Comparison of ENCODE assay signal across 11 cellular contexts in genomic region chr10:89478085-89478738, GRCh38. TPM values are rescaled to one million over a fixed set of nuclear protein-coding genes. Genes with fewer than 3 reads are reported as not detected.
DNase-seq lines count a peak whose midpoint lies in the region; ATAC-seq, FAIRE-seq and TF ChIP-seq lines count a peak whose summit lies in the region.
"Had no signal": no experiment of that assay in that cellular context is flagged by ENCODE, and none has a peak within 500 bp of the region (broad histone marks: within the 10 kb centered on the region; RNA-seq: fewer than 3 reads in every experiment).

No MANE protein-coding gene starts in this region.

- TF ChIP-seq CTCF in Loucy (conservative IDR thresholded peaks at IDR 0.05; ENCODE audit: low read length) = no peak; the same call in 1 of the 2 replicates
- peak; percentile 63 for TF ChIP-seq CTCF in endodermal cell (conservative IDR thresholded peaks at IDR 0.05)

- H4K20me1 ChIP-seq in Loucy (ENCODE audit: insufficient read depth, low read length, poor library complexity, severe bottlenecking) = no peaks in the 10 kb centered on the region

- H3K4me3 ChIP-seq in Loucy (ENCODE audit: low read length, poor library complexity, severe bottlenecking) = no peak overlapping the region
- H3K4me3 ChIP-seq in endodermal cell (ENCODE audit: low read length) = no peak overlapping the region

- no peaks in the 10 kb centered on the region for H3F3A ChIP-seq in Loucy (ENCODE audit: low read depth)

- FAIRE-seq in GM12892 (lab: Jason Lieb, UNC) = peak; percentile 80
- FAIRE-seq: endometrium had no signal

- no peak overlapping the region for H3K4me2 ChIP-seq in Loucy (ENCODE audit: low read depth, low read length, poor library complexity, severe bottlenecking)

- H3K27ac Mint-ChIP-seq in endodermal cell = no peak overlapping the region
- no peak overlapping the region for H3K27ac Mint-ChIP-seq in activated naive CD4-positive, alpha-beta T cell treated with anti-CD3 and anti-CD28 coated beads for 36 hours
- H3K27ac Mint-ChIP-seq: activated T-cell treated with anti-CD3 and anti-CD28 coated beads, Interleukin-2, amount 50 U/mL, for 72 hours had no signal

- H3K36me3 ChIP-seq in Loucy (ENCODE audit: insufficient read depth, low read length) (no peaks in the 10 kb centered on the region), endodermal cell (ENCODE audit: control insufficient read depth, insufficient read depth, low read length) (no peaks in the 10 kb centered on the region)

- H3K27me3 ChIP-seq in Loucy (ENCODE audit: insufficient read depth, low read length, poor library complexity, severe bottlenecking) (no peaks in the 10 kb centered on the region), endodermal cell (ENCODE audit: control insufficient read depth, insufficient read depth, low read length, poor library complexity, severe bottlenecking) (no peaks in the 10 kb centered on the region)

- no peaks in the 10 kb centered on the region for H3K9me3 ChIP-seq in Loucy (ENCODE audit: insufficient read depth, low read depth, low read length)
- H3K9me3 ChIP-seq in endodermal cell (ENCODE audit: control insufficient read depth, low read length) = no peaks in the 10 kb centered on the region

- H3K9me3 Mint-ChIP-seq in endodermal cell = peaks cover 4% of the 10 kb centered on the region
- H3K9me3 Mint-ChIP-seq in activated naive CD4-positive, alpha-beta T cell treated with anti-CD3 and anti-CD28 coated beads for 36 hours = no peaks in the 10 kb centered on the region
- H3K9me3 Mint-ChIP-seq: activated T-cell treated with anti-CD3 and anti-CD28 coated beads, Interleukin-2, amount 50 U/mL, for 72 hours had no signal

- H3K9ac ChIP-seq in Loucy (ENCODE audit: low read depth, low read length, poor library complexity, severe bottlenecking) (no peak overlapping the region), endodermal cell (ENCODE audit: extremely low read depth, low read length, poor library complexity, severe bottlenecking) (no peak overlapping the region)

- no peaks in the 10 kb centered on the region for H3K9me2 ChIP-seq in Loucy (replicated peaks; ENCODE audit: low read depth, low read length)

- ATAC-seq in HG03520 (IDR thresholded peaks at IDR 0.05; ENCODE audit: unreplicated experiment) = no peak
- ATAC-seq: activated T-cell treated with anti-CD3 and anti-CD28 coated beads, Interleukin-2, amount 50 U/mL, for 72 hours had no signal

- no peaks in the 10 kb centered on the region for H3K27me3 Mint-ChIP-seq in endodermal cell (ENCODE audit: insufficient read depth)
- peaks cover 4% of the 10 kb centered on the region for H3K27me3 Mint-ChIP-seq in activated naive CD4-positive, alpha-beta T cell treated with anti-CD3 and anti-CD28 coated beads for 36 hours (ENCODE audit: low read depth)

- WGBS in endodermal cell (ENCODE audit: insufficient coverage in 1 of 2, insufficient read length in 1 of 2), 2 experiments = 76 to 83% methylated on average over 3 to 4 of the region's 4 CpGs

- no peak overlapping the region for H3K4me3 Mint-ChIP-seq in endodermal cell
- no peak overlapping the region for H3K4me3 Mint-ChIP-seq in activated naive CD4-positive, alpha-beta T cell treated with anti-CD3 and anti-CD28 coated beads for 36 hours
- H3K4me3 Mint-ChIP-seq: activated T-cell treated with anti-CD3 and anti-CD28 coated beads, Interleukin-2, amount 50 U/mL, for 72 hours had no signal

- DNase-seq in GM12892 (ENCODE audit: insufficient read length) (no peak), endodermal cell (peak; percentile 75), non-pigmented ciliary epithelial cell (ENCODE audit: low read depth) (peak; percentile 83), cortex of kidney (lab: John Stamatoyannopoulos, UW) (no peak), NCI-H2227 (lab: John Stamatoyannopoulos, UW; ENCODE audit: unreplicated experiment) (no peak)
- DNase-seq in activated naive CD4-positive, alpha-beta T cell treated with anti-CD3 and anti-CD28 coated beads for 36 hours = no peak
- DNase-seq: activated T-cell treated with anti-CD3 and anti-CD28 coated beads, Interleukin-2, amount 50 U/mL, for 72 hours; NCI-H187 had no signal

- CTCF ChIA-PET in activated naive CD4-positive, alpha-beta T cell treated with anti-CD3 and anti-CD28 coated beads for 36 hours (lab: Charles Lee) = interaction anchor here (0.6 kb wide), 1 partner anchor 1118 kb away, joined by 3 read pairs; no protein-coding TSS in a partner anchor

- H3K4me1 Mint-ChIP-seq in endodermal cell = peaks cover 39% of the 10 kb centered on the region
- no peaks in the 10 kb centered on the region for H3K4me1 Mint-ChIP-seq in activated naive CD4-positive, alpha-beta T cell treated with anti-CD3 and anti-CD28 coated beads for 36 hours (ENCODE audit: low read depth)

- intact Hi-C loops in activated naive CD4-positive, alpha-beta T cell treated with anti-CD3 and anti-CD28 coated beads for 36 hours (cut with micrococcal nuclease) = no loop called here

- H3K79me2 ChIP-seq in Loucy (ENCODE audit: insufficient read depth, low read length) = no peaks in the 10 kb centered on the region

- no peak for TF ChIP-seq POLR2A in GM12892 (IDR thresholded peaks at IDR 0.05; ENCODE audit: low read depth, low read length)

- no peak overlapping the region for H3K27ac ChIP-seq in endodermal cell (ENCODE audit: low read depth, low read length)

- H3K4me1 ChIP-seq in Loucy (ENCODE audit: insufficient read depth, low read length, poor library complexity, severe bottlenecking) = no peaks in the 10 kb centered on the region
- no peaks in the 10 kb centered on the region for H3K4me1 ChIP-seq in endodermal cell (ENCODE audit: control insufficient read depth, insufficient read depth, low read length)

- no peaks in the 10 kb centered on the region for H3K36me3 Mint-ChIP-seq in endodermal cell (ENCODE audit: low read depth)
- no peaks in the 10 kb centered on the region for H3K36me3 Mint-ChIP-seq in activated naive CD4-positive, alpha-beta T cell treated with anti-CD3 and anti-CD28 coated beads for 36 hours (ENCODE audit: low read depth)

- H2AFZ ChIP-seq in Loucy (ENCODE audit: low read length) = peak overlapping the region; percentile 18

RNA-seq across cellular contexts. Expression of gene SLC16A12, which starts 57.2 kb away (rescaled TPM):
- polyA plus RNA-seq in GM12892 (2012; ENCODE audit: missing spikeins) = not detected
- total RNA-seq in endodermal cell = 1 to 10 TPM in 1 of 2 donors, under 1 TPM in 1; 0.33 to 2.3 TPM
- polyA plus RNA-seq in endodermal cell (2013, experiment 1 of 2) = 0.11 TPM
- 0.12 TPM for polyA plus RNA-seq in endodermal cell (2013, experiment 2 of 2)
- total RNA-seq in activated naive CD4-positive, alpha-beta T cell treated with anti-CD3 and anti-CD28 coated beads for 36 hours = not detected
- total RNA-seq: activated T-cell treated with anti-CD3 and anti-CD28 coated beads, Interleukin-2, amount 50 U/mL, for 72 hours had no signal

Comparison
In these comparisons a context has a peak if more than half of its experiments do, and no peak if none do; other contexts are left out.
1. DNase-seq: peak in endodermal cell (single experiment) and non-pigmented ciliary epithelial cell (single experiment); none in GM12892 (single experiment), cortex of kidney (single experiment), activated naive CD4-positive, alpha-beta T cell treated with anti-CD3 and anti-CD28 coated beads for 36 hours (single experiment) and NCI-H2227 (single experiment).